In genomic region chr1:94884101-94884875, GRCh38 we compare ENCODE assay signal across 7 cellular contexts. TPM values are rescaled to one million over a fixed set of nuclear protein-coding genes. Genes with fewer than 3 reads are reported as not detected.
A peak's percentile ranks its signal among the peaks of the same experiment; 100 is the strongest.
DNase-seq lines count a peak whose midpoint lies in the region; ATAC-seq and TF ChIP-seq lines count a peak whose summit lies in the region.

No MANE protein-coding gene starts in this region.

- TF ChIP-seq CTCF in adrenal gland (IDR thresholded peaks at IDR 0.05) = no peak

- H3K27me3 ChIP-seq in HAP-1 (ENCODE audit: low read depth) = no peaks in the 10 kb centered on the region
- H3K27me3 ChIP-seq in adrenal gland = no peaks in the 10 kb centered on the region
- H3K27me3 ChIP-seq in skeletal muscle satellite cell (ENCODE audit: control insufficient read depth, insufficient read depth, low read length) = no peaks in the 10 kb centered on the region

- TF ChIP-seq POLR2A in adrenal gland (IDR thresholded peaks at IDR 0.05) = no peak

- H3K9me3 ChIP-seq in HAP-1 (no peaks in the 10 kb centered on the region), adrenal gland (replicated peaks in 1 of 3) (no peaks in the 10 kb centered on the region), skeletal muscle satellite cell (replicated peaks; ENCODE audit: low read length) (no peaks in the 10 kb centered on the region)

- no peak overlapping the region for H3K4me3 ChIP-seq in HAP-1
- peak overlapping the region in 1 of 4 donors; percentile 3 for H3K4me3 ChIP-seq in adrenal gland
- no peak overlapping the region for H3K4me3 ChIP-seq in skeletal muscle satellite cell (ENCODE audit: low read length)

- intact Hi-C loops in adrenal gland (cut with DNase I) = no loop called here

- no peaks in the 10 kb centered on the region for H3K36me3 ChIP-seq in HAP-1 (replicated peaks)
- no peaks in the 10 kb centered on the region for H3K36me3 ChIP-seq in adrenal gland (replicated peaks in 1 of 2)
- no peaks in the 10 kb centered on the region for H3K36me3 ChIP-seq in skeletal muscle satellite cell (ENCODE audit: insufficient read depth, low read length)

- H3K4me1 ChIP-seq in HAP-1 (peaks cover 29% of the 10 kb centered on the region), adrenal gland (replicated peaks in 1 of 2) (peaks cover 8 to 12% of the 10 kb centered on the region in 2 donors), skeletal muscle satellite cell (ENCODE audit: control insufficient read depth, insufficient read depth, low read length) (peaks cover 12% of the 10 kb centered on the region)

- H3K4me2 ChIP-seq in skeletal muscle satellite cell (ENCODE audit: low read length) = peak overlapping the region; percentile 74

- H3K27ac ChIP-seq in adrenal gland = peak overlapping the region; percentile 16 to 79 (median 64)

- in situ Hi-C loops in HAP-1 (cut with MboI; ENCODE audit: low sequenced_read_pairs) = no loop called here

- DNase-seq in HAP-1 (ENCODE audit: low spot score in 2 of 2) (peak; percentile 37 to 77), adrenal gland (peak in 5 of 7 donors; percentile 46 to 62 (median 52)), hepatic stellate cell (ENCODE audit: low spot score) (peak; percentile 71)
- DNase-seq in activated CD8-positive, alpha-beta memory T cell treated with anti-CD3 and anti-CD28 coated beads, Interleukin-2, amount 50 U/mL, for 4 hours = no peak

- H3K9ac ChIP-seq in skeletal muscle satellite cell (ENCODE audit: low read depth, low read length) = peak overlapping the region; percentile 63

- 48 to 51% (median 50%) methylated on average over 12 of the region's 12 CpGs for WGBS in adrenal gland, 4 donors

- ATAC-seq in GM19328 (IDR thresholded peaks at IDR 0.05; ENCODE audit: unreplicated experiment) (no peak), GM21619 (IDR thresholded peaks at IDR 0.05; ENCODE audit: unreplicated experiment) (no peak)

RNA-seq across cellular contexts. Expression of gene CNN3, which starts 42.6 kb away (rescaled TPM):
- total RNA-seq in adrenal gland = 100 to 1,000 TPM; 320 to 766 (median 424) TPM
- 100 to 1,000 TPM in 2 of 3 donors, 10 to 100 TPM in 1; 97.3 to 418 (median 131) TPM for polyA plus RNA-seq in adrenal gland
- 103 and 111 TPM in 2 replicates for total RNA-seq in skeletal muscle satellite cell (2012; rRNA removed)
